ENCODE assay signal across 1 cellular context in genomic region chr7:156950381-156950858, GRCh38.
A peak's percentile ranks its signal among the peaks of the same experiment; 100 is the strongest.
TF ChIP-seq lines count a peak whose summit lies in the region.

No MANE protein-coding gene starts in this region.

TF ChIP-seq in K562, 482 proteins besides CTCF, POLR2A, EP300 and RAD21 (continued from another document and continues in another):
- no peak for TF ChIP-seq KLF6 (CRISPR knock-in tag; IDR thresholded peaks at IDR 0.05; ENCODE audit: borderline replicate concordance)
- TF ChIP-seq ZNF551 (CRISPR knock-in tag; IDR thresholded peaks at IDR 0.05): no peak
- TF ChIP-seq HMG20B (CRISPR knock-in tag; IDR thresholded peaks at IDR 0.05): no peak
- no peak for TF ChIP-seq SMAD2 (IDR thresholded peaks at IDR 0.05; ENCODE audit: low read depth, low read length)
- TF ChIP-seq ID3 (CRISPR knock-in tag; IDR thresholded peaks at IDR 0.05): no peak
- no peak for TF ChIP-seq ID3 (tag; IDR thresholded peaks at IDR 0.05)
- TF ChIP-seq NFIC (IDR thresholded peaks at IDR 0.05): peak; percentile 12; the same call in 1 of the 2 replicates
- no peak for TF ChIP-seq SRSF3 (IDR thresholded peaks at IDR 0.05; ENCODE audit: insufficient read depth, low read length)
- TF ChIP-seq RFX5 (IDR thresholded peaks at IDR 0.05; ENCODE audit: low read depth, low read length): no peak
- no peak for TF ChIP-seq ZBTB17 (CRISPR knock-in tag; IDR thresholded peaks at IDR 0.05)
- no peak for TF ChIP-seq HNRNPK (IDR thresholded peaks at IDR 0.05; ENCODE audit: low read depth, low read length, poor library complexity, severe bottlenecking)
- TF ChIP-seq CHD1 (IDR thresholded peaks at IDR 0.05; ENCODE audit: low read length): no peak
- TF ChIP-seq ZBTB5 (IDR thresholded peaks at IDR 0.05): no peak
- no peak for TF ChIP-seq ZNF121 (CRISPR knock-in tag; conservative IDR thresholded peaks at IDR 0.05)
- TF ChIP-seq BACH1 (tag; IDR thresholded peaks at IDR 0.05): no peak
- TF ChIP-seq HDAC1 (IDR thresholded peaks at IDR 0.05): peak; percentile 62 to 71; a peak in 2 of 4 replicates
- TF ChIP-seq RBM25 (IDR thresholded peaks at IDR 0.05; ENCODE audit: low read depth, low read length, severe bottlenecking): no peak
- peak; percentile 14; the same call in 1 of the 2 replicates for TF ChIP-seq ZBTB26 (CRISPR knock-in tag; IDR thresholded peaks at IDR 0.05)
- no peak for TF ChIP-seq RBM39 (optimal IDR thresholded peaks at IDR 0.05; ENCODE audit: low read depth, low read length)
- no peak for TF ChIP-seq FOXP4 (CRISPR knock-in tag; IDR thresholded peaks at IDR 0.05; ENCODE audit: borderline replicate concordance)
- peak; percentile 68; the same call in 1 of the 2 replicates for TF ChIP-seq ARID2 (IDR thresholded peaks at IDR 0.05)
- TF ChIP-seq ZNF282 (CRISPR knock-in tag; IDR thresholded peaks at IDR 0.05): no peak
- no peak for TF ChIP-seq TARDBP (IDR thresholded peaks at IDR 0.05)
- no peak for TF ChIP-seq PHB (CRISPR knock-in tag; IDR thresholded peaks at IDR 0.05)
- TF ChIP-seq FOXA1 (IDR thresholded peaks at IDR 0.05; ENCODE audit: borderline replicate concordance): no peak
- no peak for TF ChIP-seq VEZF1 (CRISPR knock-in tag; IDR thresholded peaks at IDR 0.05)
- no peak for TF ChIP-seq ZNF77 (CRISPR knock-in tag; IDR thresholded peaks at IDR 0.05)
- TF ChIP-seq BCL6 (CRISPR knock-in tag; IDR thresholded peaks at IDR 0.05): no peak
- no peak for TF ChIP-seq NFE2L1 (tag; IDR thresholded peaks at IDR 0.05; ENCODE audit: borderline replicate concordance, low read depth)
- no peak for TF ChIP-seq ZFPM2 (CRISPR knock-in tag; IDR thresholded peaks at IDR 0.05)
- TF ChIP-seq IRF9 (tag; IDR thresholded peaks at IDR 0.05): no peak
- TF ChIP-seq DMBX1 (CRISPR knock-in tag; IDR thresholded peaks at IDR 0.05; ENCODE audit: borderline replicate concordance): no peak
- TF ChIP-seq TCFL5 (CRISPR knock-in tag; conservative IDR thresholded peaks at IDR 0.05): no peak
- TF ChIP-seq SUPT5H (IDR thresholded peaks at IDR 0.05): peak; percentile 11
- no peak for TF ChIP-seq E2F3 (CRISPR knock-in tag; IDR thresholded peaks at IDR 0.05)
- no peak for TF ChIP-seq ZBTB12 (CRISPR knock-in tag; IDR thresholded peaks at IDR 0.05)
- no peak for TF ChIP-seq ZNF124 (CRISPR knock-in tag; IDR thresholded peaks at IDR 0.05)
- no peak for TF ChIP-seq ETS1 (conservative IDR thresholded peaks at IDR 0.05; ENCODE audit: control insufficient read depth, low read depth, low read length)
- no peak for TF ChIP-seq PURB (CRISPR knock-in tag; IDR thresholded peaks at IDR 0.05; ENCODE audit: low read depth)
- TF ChIP-seq ZNF318 (IDR thresholded peaks at IDR 0.05; ENCODE audit: borderline replicate concordance in 1 of 2, low read depth in 1 of 2): 0 out of 4 replicates have a peak, but pooled peaks of 1 of the 2 experiments have one; percentile 17
- no peak for TF ChIP-seq GATAD2A (IDR thresholded peaks at IDR 0.05)
